Comparison of ENCODE assay signal across 8 cellular contexts in the genomic region with DNA sequence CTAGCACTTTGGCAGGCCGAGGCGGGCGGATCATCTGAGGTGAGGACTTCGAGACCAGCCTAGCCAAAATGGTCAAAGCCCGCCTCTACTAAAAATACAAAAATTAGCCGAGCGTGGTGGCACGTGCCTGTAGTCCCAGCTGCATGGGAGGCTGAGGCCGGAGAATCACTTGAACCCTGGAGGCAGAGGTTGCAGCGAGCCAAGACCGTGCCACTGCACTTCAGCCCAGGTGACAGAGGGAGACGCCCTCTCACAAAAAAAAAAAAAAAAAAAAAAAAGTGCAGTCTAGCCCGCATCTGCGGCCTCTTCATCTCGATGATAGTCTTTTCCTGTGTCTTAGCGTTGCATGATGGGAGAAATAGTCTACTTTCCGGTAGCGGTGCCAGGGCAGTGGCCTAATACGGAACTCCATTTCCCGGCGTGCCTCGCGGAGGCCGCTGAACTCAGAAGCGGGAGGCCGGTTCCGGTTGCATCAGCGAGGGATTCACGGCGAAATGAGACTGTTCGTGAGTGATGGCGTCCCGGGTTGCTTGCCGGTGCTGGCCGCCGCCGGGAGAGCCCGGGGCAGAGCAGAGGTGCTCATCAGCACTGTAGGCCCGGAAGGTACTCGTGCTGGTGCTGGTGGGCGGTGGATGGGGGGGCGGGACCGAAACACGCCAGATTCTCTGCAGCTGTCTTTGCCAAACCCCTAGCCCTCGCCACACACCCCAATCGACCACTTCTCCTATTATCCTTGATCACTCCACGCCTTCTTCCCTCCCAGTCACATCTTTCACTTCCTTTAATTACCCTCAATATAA. TPM values are rescaled to one million over a fixed set of nuclear protein-coding genes. Genes with fewer than 3 reads are reported as not detected.
DNase-seq lines count a peak whose midpoint lies in the region; ATAC-seq and TF ChIP-seq lines count a peak whose summit lies in the region.

Gene MARS1, plus strand, starts transcription at position 472 of the 800 bp plus-strand sequence. Its CDS starts 23 bp downstream, at position 495.

- H3K4me3 ChIP-seq in endocrine pancreas (ENCODE audit: control insufficient read depth, insufficient read depth, low read length) = peak within 1 kb of the TSS; percentile 91
- peak within 1 kb of the TSS; percentile 89 to 95 for H3K4me3 ChIP-seq in mesenchymal stem cell (ENCODE audit: insufficient read depth in 1 of 2, low read depth in 1 of 2, low read length in 2 of 2)

- peak within 1 kb of the TSS; percentile 2 for H2BK15ac ChIP-seq in mesenchymal stem cell (ENCODE audit: low read depth, poor library complexity, severe bottlenecking)

- intact Hi-C loops in Calu3 (cut with micrococcal nuclease; ENCODE audit: unreplicated experiment) = no loop called here

- peaks cover 11% of the 10 kb centered on the region for H3K79me1 ChIP-seq in mesenchymal stem cell (replicated peaks; ENCODE audit: low read length, poor library complexity, severe bottlenecking)

- H3K4me1 Mint-ChIP-seq in Calu3 (ENCODE audit: low read depth, unreplicated experiment) = peaks cover 9% of the 10 kb centered on the region

- H4K91ac ChIP-seq in mesenchymal stem cell (ENCODE audit: low read length) = peak within 1 kb of the TSS; percentile 91

- peak within 1 kb of the TSS; percentile 20 for H2AK5ac ChIP-seq in mesenchymal stem cell (ENCODE audit: low read length, severe bottlenecking)

- CTCF ChIA-PET in Calu3 (lab: Charles Lee) = interaction anchor here (1.3 kb wide), 1 partner anchor 29 kb away, joined by 5 read pairs; no protein-coding TSS in a partner anchor

- H3K27me3 Mint-ChIP-seq in Calu3 (ENCODE audit: unreplicated experiment) = peaks cover 12% of the 10 kb centered on the region

- BruUV-seq in Calu3 (replicated peaks; lab: Mats Ljungman, UMichigan) = no TSS peak

- H2BK5ac ChIP-seq in mesenchymal stem cell (ENCODE audit: low read depth, low read length, poor library complexity, severe bottlenecking) = peak within 1 kb of the TSS; percentile 57

- peak within 1 kb of the TSS; percentile 97 for H4K8ac ChIP-seq in mesenchymal stem cell (ENCODE audit: low read length)

- WGBS in mesenchymal stem cell = 25% methylated on average over 32 of the region's 47 CpGs

- TF ChIP-seq CTCF in Calu3 (IDR thresholded peaks at IDR 0.05; ENCODE audit: unreplicated experiment) = no peak

- H3K23ac ChIP-seq in mesenchymal stem cell (ENCODE audit: low read length in 2 of 2) = no peak within 1 kb of the TSS

- peak within 1 kb of the TSS; percentile 46 to 97 for H3K4ac ChIP-seq in mesenchymal stem cell (ENCODE audit: low read depth in 1 of 2, low read length in 2 of 2)

- H3K4me1 ChIP-seq in endocrine pancreas (ENCODE audit: control insufficient read depth, insufficient read depth, low read length) = peaks cover 5% of the 10 kb centered on the region
- H3K4me1 ChIP-seq in mesenchymal stem cell (ENCODE audit: control insufficient read depth, insufficient read depth, low read depth, low read length) = peaks cover 12% of the 10 kb centered on the region

- DNase-seq in Calu3 (peak; percentile 94), HUDEP-2 (lab: John Stamatoyannopoulos, UW; ENCODE audit: unreplicated experiment in 76 of 76) (peak in 75 of 76 experiments; percentile 30 to 97 (median 90)), NOMO-1 treated with dmso at 0.1 percent for 144 hours (lab: John Stamatoyannopoulos, UW; ENCODE audit: unreplicated experiment) (peak; percentile 94), mesenchymal stem cell (peak; percentile 96)
- peak in 2 of 3 experiments; percentile 80 to 83 for DNase-seq in activated CD8-positive, alpha-beta memory T cell treated with anti-CD3 and anti-CD28 coated beads for 48 hours (ENCODE audit: low read depth in 2 of 3, low spot score in 2 of 3)
- DNase-seq in stimulated activated CD8-positive, alpha-beta memory T cell treated with anti-CD3 and anti-CD28 coated beads, Interleukin-12 subunit alpha, Interleukin-12 subunit beta, amount 100 ng/mL, for 4 hours (ENCODE audit: low read depth) = peak; percentile 82

- peak within 1 kb of the TSS; percentile 35 for H3K27ac ChIP-seq in mesenchymal stem cell (ENCODE audit: low read length, poor library complexity, severe bottlenecking)

- H3K4me2 ChIP-seq in mesenchymal stem cell (ENCODE audit: low read length, poor library complexity, severe bottlenecking) = peak within 1 kb of the TSS; percentile 84

- peak within 1 kb of the TSS; percentile 42 for H2BK120ac ChIP-seq in mesenchymal stem cell (ENCODE audit: low read depth, low read length)

- peak within 1 kb of the TSS; percentile 99 for H3K27ac Mint-ChIP-seq in Calu3 (ENCODE audit: unreplicated experiment)

- H3K27me3 ChIP-seq in endocrine pancreas (ENCODE audit: control insufficient read depth, insufficient read depth, low read length) (peaks cover 3% of the 10 kb centered on the region), mesenchymal stem cell (ENCODE audit: control insufficient read depth in 1 of 2, insufficient read depth in 1 of 2, low read length in 2 of 2) (no peaks in the 10 kb centered on the region)

- H3K9me3 ChIP-seq in endocrine pancreas (ENCODE audit: control insufficient read depth, low read length) (no peaks in the 10 kb centered on the region), mesenchymal stem cell (ENCODE audit: control insufficient read depth, low read length) (no peaks in the 10 kb centered on the region)

- peak; percentile 98 for ATAC-seq in GM21381 (IDR thresholded peaks at IDR 0.05; ENCODE audit: unreplicated experiment)

- H3K9ac ChIP-seq in endocrine pancreas (ENCODE audit: control insufficient read depth, insufficient read depth, low read length) = peak within 1 kb of the TSS; percentile 100
- H3K9ac ChIP-seq in mesenchymal stem cell (ENCODE audit: low read length) = peak within 1 kb of the TSS; percentile 99

- peak within 1 kb of the TSS in 1 of 2 experiments; percentile 84 for H3K14ac ChIP-seq in mesenchymal stem cell (ENCODE audit: low read length in 2 of 2)

- H2AFZ ChIP-seq in mesenchymal stem cell (ENCODE audit: low read depth, low read length) = peak within 1 kb of the TSS; percentile 73

- peak within 1 kb of the TSS; percentile 93 for H3K4me3 Mint-ChIP-seq in Calu3 (ENCODE audit: low read depth, unreplicated experiment)

- H3K18ac ChIP-seq in mesenchymal stem cell (ENCODE audit: low read depth in 1 of 2, low read length in 2 of 2) = peak within 1 kb of the TSS; percentile 77 to 86

- no peak within 1 kb of the TSS for H2BK12ac ChIP-seq in mesenchymal stem cell (ENCODE audit: low read length in 2 of 2)

- H3K36me3 ChIP-seq in endocrine pancreas (ENCODE audit: control insufficient read depth, insufficient read depth, low read length) = peaks cover 2% of the 10 kb centered on the region
- H3K36me3 ChIP-seq in mesenchymal stem cell (ENCODE audit: control insufficient read depth in 1 of 2, insufficient read depth in 2 of 2, low read depth in 1 of 2, low read length in 2 of 2) = peaks cover 22 to 34% of the 10 kb centered on the region in 2 experiments

- H3K36me3 Mint-ChIP-seq in Calu3 (ENCODE audit: insufficient read depth, unreplicated experiment) = peaks cover 52% of the 10 kb centered on the region

- no peaks in the 10 kb centered on the region for H3K9me3 Mint-ChIP-seq in Calu3 (ENCODE audit: low read depth, unreplicated experiment)

RNA-seq across cellular contexts. Expression of gene MARS1, which starts in this region (rescaled TPM):
- total RNA-seq in Calu3 (2022) = 358 and 369 TPM in 2 replicates
- 410 TPM for polyA plus RNA-seq in mesenchymal stem cell (2013, experiment 1 of 2)
- polyA plus RNA-seq in mesenchymal stem cell (2013, experiment 2 of 2) = 418 TPM

Comparison
In these comparisons a context has a peak if more than half of its experiments do, and no peak if none do; other contexts are left out.
1. Peak in every context shown above with its lines: DNase-seq, ATAC-seq, H3K4me3 ChIP-seq and H3K27ac ChIP-seq.